In genomic region chr5:149345147-149345891, GRCh38 we compare ENCODE assay signal across 8 cellular contexts. TPM values are rescaled to one million over a fixed set of nuclear protein-coding genes. Genes with fewer than 3 reads are reported as not detected.
DNase-seq lines count a peak whose midpoint lies in the region; ATAC-seq and TF ChIP-seq lines count a peak whose summit lies in the region.

TSS of gene GRPEL2 (plus strand) at chr5:149345499. CDS start at chr5:149345540, 41 bp downstream.

- TF ChIP-seq RAD21 in Ishikawa (IDR thresholded peaks at IDR 0.05; ENCODE audit: low read depth), result no peak

- ATAC-seq in GM21576 (IDR thresholded peaks at IDR 0.05; ENCODE audit: unreplicated experiment) (peak; percentile 96), esophagus mucosa (peak; percentile 98)

- H3K4me1 Mint-ChIP-seq in activated T-cell treated with anti-CD3 and anti-CD28 coated beads, Interleukin-2, amount 50 U/mL, for 24 hours (ENCODE audit: low read depth), result peaks cover 55% of the 10 kb centered on the region

- H3K4me3 Mint-ChIP-seq in activated T-cell treated with anti-CD3 and anti-CD28 coated beads, Interleukin-2, amount 50 U/mL, for 24 hours, result peak within 1 kb of the TSS; percentile 86

- peak; percentile 89 for DNase-seq in DMS153 (lab: John Stamatoyannopoulos, UW)
- DNase-seq in activated T-cell treated with anti-CD3 and anti-CD28 coated beads, Interleukin-2, amount 50 U/mL, for 24 hours, result peak; percentile 94
- peak; percentile 84 to 89 for DNase-seq in stimulated activated CD8-positive, alpha-beta memory T cell treated with anti-CD3 and anti-CD28 coated beads, Interleukin-7, amount 100 ng/mL, for 4 hours (ENCODE audit: low read depth in 2 of 2)

- H3K27ac Mint-ChIP-seq in activated T-cell treated with anti-CD3 and anti-CD28 coated beads, Interleukin-2, amount 50 U/mL, for 24 hours, result peak within 1 kb of the TSS; percentile 95

- H3K27me3 ChIP-seq in muscle layer of duodenum (ENCODE audit: low read depth, low read length), result no peaks in the 10 kb centered on the region

- H3K9me3 ChIP-seq in muscle layer of duodenum (ENCODE audit: control insufficient read depth in 1 of 2, low read length in 2 of 2), result no peaks in the 10 kb centered on the region

- peak within 1 kb of the TSS; percentile 86 for H3K27ac ChIP-seq in muscle layer of duodenum (ENCODE audit: low read length)

- no peak for TF ChIP-seq EP300 in Ishikawa (IDR thresholded peaks at IDR 0.05; ENCODE audit: borderline replicate concordance)

- H3K9me3 Mint-ChIP-seq in activated T-cell treated with anti-CD3 and anti-CD28 coated beads, Interleukin-2, amount 50 U/mL, for 24 hours, result no peaks in the 10 kb centered on the region

- peaks cover 0 to 13% of the 10 kb centered on the region in 2 donors for H3K4me1 ChIP-seq in muscle layer of duodenum (ENCODE audit: control insufficient read depth in 1 of 2, insufficient read depth in 2 of 2, low read length in 2 of 2)

- peak within 1 kb of the TSS; percentile 88 to 97 for H3K4me3 ChIP-seq in muscle layer of duodenum (ENCODE audit: low read depth in 1 of 2, low read length in 2 of 2)

- peaks cover 19 to 32% of the 10 kb centered on the region in 2 donors for H3K36me3 ChIP-seq in muscle layer of duodenum (ENCODE audit: control insufficient read depth in 1 of 2, insufficient read depth in 2 of 2, low read length in 2 of 2)

- H3K27me3 Mint-ChIP-seq in activated T-cell treated with anti-CD3 and anti-CD28 coated beads, Interleukin-2, amount 50 U/mL, for 24 hours, result no peaks in the 10 kb centered on the region

- peaks cover 53% of the 10 kb centered on the region for H3K36me3 Mint-ChIP-seq in activated T-cell treated with anti-CD3 and anti-CD28 coated beads, Interleukin-2, amount 50 U/mL, for 24 hours (ENCODE audit: low read depth)

TF ChIP-seq in Ishikawa, 13 proteins besides CTCF, POLR2A, EP300 and RAD21:
- no peak; the same call in 1 of the 2 replicates for TF ChIP-seq CEBPB (IDR thresholded peaks at IDR 0.05)
- 0 out of 2 replicates have a peak, but pooled peaks have one; percentile 12 for TF ChIP-seq CREB1 (IDR thresholded peaks at IDR 0.05; ENCODE audit: low read depth)
- TF ChIP-seq TCF12 (IDR thresholded peaks at IDR 0.05; ENCODE audit: low read depth), result peak; percentile 57; the same call in 1 of the 2 replicates
- TF ChIP-seq NFIC (IDR thresholded peaks at IDR 0.05), result no peak
- TF ChIP-seq USF1 (IDR thresholded peaks at IDR 0.05), result peak; percentile 51
- TF ChIP-seq TEAD4 (IDR thresholded peaks at IDR 0.05), result 0 out of 2 replicates have a peak, but pooled peaks have one; percentile 8
- 0 out of 2 replicates have a peak, but pooled peaks have one; percentile 20 for TF ChIP-seq EGR1 (IDR thresholded peaks at IDR 0.05)
- TF ChIP-seq ZBTB7A (IDR thresholded peaks at IDR 0.05; ENCODE audit: low read depth), result no peak
- TF ChIP-seq TAF1 (IDR thresholded peaks at IDR 0.05; ENCODE audit: low read depth), result peak; percentile 69
- TF ChIP-seq YY1 (IDR thresholded peaks at IDR 0.05; ENCODE audit: low read depth), result peak; percentile 92
- TF ChIP-seq REST (IDR thresholded peaks at IDR 0.05; ENCODE audit: low read depth), result 0 out of 2 replicates have a peak, but pooled peaks have one; percentile 11
- peak; percentile 4; the same call in 1 of the 2 replicates for TF ChIP-seq FOXM1 (IDR thresholded peaks at IDR 0.05; ENCODE audit: borderline replicate concordance, low read depth)
- TF ChIP-seq MAX (IDR thresholded peaks at IDR 0.05), result peak; percentile 88

TF ChIP-seq in PFSK-1, 5 proteins besides CTCF, POLR2A, EP300 and RAD21:
- TF ChIP-seq POLR2AphosphoS5 (IDR thresholded peaks at IDR 0.05; ENCODE audit: low read depth, low read length) (peak; percentile 82), FOXP2 (optimal IDR thresholded peaks at IDR 0.05; ENCODE audit: borderline replicate concordance, extremely low read depth, extremely low read length, insufficient read depth) (peak; percentile 75), SIN3A (IDR thresholded peaks at IDR 0.05; ENCODE audit: borderline replicate concordance, insufficient read depth, low read length) (peak; percentile 83; the same call in 1 of the 2 replicates), REST (IDR thresholded peaks at IDR 0.05; ENCODE audit: insufficient read depth in 1 of 2, low read depth in 2 of 2, low read length in 2 of 2) (peak in 1 of 2 experiments; percentile 34; a peak in 2 of 4 replicates), TAF1 (IDR thresholded peaks at IDR 0.05; ENCODE audit: borderline replicate concordance, insufficient read depth, low read length) (peak; percentile 75; the same call in 1 of the 2 replicates)

RNA-seq across cellular contexts. Expression of gene GRPEL2, which starts in this region (rescaled TPM):
- polyA plus RNA-seq in PFSK-1 (2012; ENCODE audit: insufficient read length, low read depth), result 24.2 TPM
- 49.6 TPM for total RNA-seq in esophagus mucosa

Comparison
In these comparisons a context has a peak if more than half of its experiments do, and no peak if none do; other contexts are left out.
1. Peak in every context shown above with its lines: DNase-seq, ATAC-seq, H3K4me3 ChIP-seq and H3K27ac ChIP-seq.